Comparison of ENCODE assay signal across 13 cellular contexts in genomic region chr2:95376311-95377215, GRCh38.
"Had no signal": no experiment of that assay in that cellular context is flagged by ENCODE, and none has a peak within 500 bp of the region (broad histone marks: within the 10 kb centered on the region; RNA-seq: fewer than 3 reads in every experiment).

No MANE protein-coding gene starts in this region.

- H3K27ac ChIP-seq: foreskin keratinocyte had no signal

- H3K27me3 ChIP-seq: foreskin keratinocyte had no signal

- H3K4me3 ChIP-seq: mucosa of descending colon, smooth muscle cell had no signal

- H3K9me3 ChIP-seq: mucosa of descending colon had no signal

- DNase-seq: cerebellar nuclear complex; dermis blood vessel endothelial cell; erythroblast; foreskin keratinocyte; hippocampal formation; mammary epithelial cell; mucosa of descending colon; naive thymus-derived CD8-positive, alpha-beta T cell; stimulated activated CD4-positive, alpha-beta T cell treated with anti-CD3 and anti-CD28 coated beads, Interleukin-2, amount 100 ng/mL, for 48 hours; stimulated activated naive CD4-positive, alpha-beta T cell treated with Interleukin-2 at 50 U/mL for 16 hours; trophoblast cell had no signal

- ATAC-seq: foreskin keratinocyte; mucosa of descending colon; naive thymus-derived CD8-positive, alpha-beta T cell; right cardiac atrium had no signal

- H3K4me1 ChIP-seq: foreskin keratinocyte had no signal
